Comparison of ENCODE assay signal across 1 cellular context in genomic region chr10:59906417-59907202, GRCh38.
TF ChIP-seq lines count a peak whose summit lies in the region.

CCDC6 (minus strand) TSS chr10:59906556; CDS start chr10:59906424, 132 bp downstream.

TF ChIP-seq in A549, 52 proteins besides CTCF, POLR2A, EP300 and RAD21 (continued from another document):
- TF ChIP-seq MAZ (IDR thresholded peaks at IDR 0.05; ENCODE audit: borderline replicate concordance, low read depth, low read length) = 0 out of 2 replicates have a peak, but pooled peaks have one; percentile 30
